17 cellular contexts compared by ENCODE assay signal in genomic region chr7:24800667-24801066, GRCh38.
"Had no signal": no experiment of that assay in that cellular context is flagged by ENCODE, and none has a peak within 500 bp of the region (broad histone marks: within the 10 kb centered on the region; RNA-seq: fewer than 3 reads in every experiment).

No MANE protein-coding gene starts in this region.

- H3K27ac ChIP-seq: heart left ventricle, parathyroid adenoma, SK-N-MC, stomach, suprapubic skin, tibial nerve had no signal

- H3K4me3 ChIP-seq: heart left ventricle, SK-N-MC, stomach, suprapubic skin, tibial nerve had no signal

- H3K4me1 ChIP-seq: heart left ventricle, parathyroid adenoma, stomach, suprapubic skin, tibial nerve had no signal

- H3K4me3 Mint-ChIP-seq: endodermal cell, nephron progenitor cell had no signal

- H3K27me3 ChIP-seq: heart left ventricle, stomach, suprapubic skin, tibial nerve had no signal

- H3K9me3 ChIP-seq: heart left ventricle, stomach, suprapubic skin, tibial nerve had no signal

- H3K9me3 Mint-ChIP-seq: endodermal cell, nephron progenitor cell had no signal

- H3K4me1 Mint-ChIP-seq: endodermal cell, nephron progenitor cell had no signal

- DNase-seq: activated CD4-positive, alpha-beta T cell treated with anti-CD3 and anti-CD28 coated beads, Interleukin-2, amount 50 U/mL, for 4 hours; activated gamma-delta T cell treated with Interleukin-2 at 50 U/mL for 16 hours; cortex of kidney; endodermal cell; heart left ventricle; islet precursor cell; left cardiac atrium; midbrain; nephron progenitor cell; stimulated activated CD4-positive, alpha-beta T cell treated with anti-CD3 and anti-CD28 coated beads, Interleukin-4, amount 100 ng/mL, for 24 hours; stomach; SW 1271 had no signal

- H3K27ac Mint-ChIP-seq: endodermal cell, nephron progenitor cell had no signal

- ATAC-seq: heart left ventricle, left cardiac atrium, right cardiac atrium had no signal
